Comparison of ENCODE assay signal across 8 cellular contexts in genomic region chr17:8435245-8436168, GRCh38. TPM values are rescaled to one million over a fixed set of nuclear protein-coding genes. Genes with fewer than 3 reads are reported as not detected.
DNase-seq lines count a peak whose midpoint lies in the region; ATAC-seq and TF ChIP-seq lines count a peak whose summit lies in the region.

NDEL1 (plus strand) TSS chr17:8435884; CDS start chr17:8444272, 8,388 bp downstream.

- peak; percentile 94 for DNase-seq in ELF-1 (ENCODE audit: low read depth, low spot score)
- peak; percentile 100 for DNase-seq in H7
- DNase-seq in RWPE2 (ENCODE audit: low spot score) = peak; percentile 99
- DNase-seq in activated T-helper 2 cell treated with anti-CD3 and anti-CD28 coated beads, Interferon-gamma antibody, Interleukin-2, Interleukin-4, amounts not matched to agents 10 μg/mL and 5 μg/mL and 100 μg/mL, durations not matched to agents 14 hours and 24 hours and 36 hours (ENCODE audit: low spot score) = peak; percentile 98
- peak; percentile 96 for DNase-seq in fibroblast of mammary gland (ENCODE audit: low read depth)
- peak; percentile 94 to 99 (median 99) for DNase-seq in naive thymus-derived CD8-positive, alpha-beta T cell
- DNase-seq in stimulated activated naive B cell treated with anti-CD40 and anti-IgM and Interleukin-4, amounts not matched to agents 10 μg/mL and 1 μg/mL and 100 μg/mL, for 72 hours = peak; percentile 98

- intact Hi-C loops in activated T-helper 2 cell treated with anti-CD3 and anti-CD28 coated beads, Interferon-gamma antibody, Interleukin-2, Interleukin-4, amounts not matched to agents 10 μg/mL and 5 μg/mL and 100 μg/mL, durations not matched to agents 14 hours and 24 hours and 36 hours (cut with micrococcal nuclease) = loop anchor here (1.0 to 5.0 kb wide), 2 partner anchors 52 to 197 kb away; partner anchors contain the start of genes MYH10 and RPL26

- peak; percentile 98 for ATAC-seq in RWPE2 (ENCODE audit: low read depth)
- peak; percentile 94 to 95 for ATAC-seq in naive thymus-derived CD8-positive, alpha-beta T cell
- ATAC-seq in stimulated activated naive B cell treated with anti-CD40 and anti-IgM and Interleukin-4, amounts not matched to agents 10 μg/mL and 1 μg/mL and 100 μg/mL, for 72 hours (replicated peaks) = peak; percentile 96 to 97

- peak within 1 kb of the TSS; percentile 93 for H3K4me2 ChIP-seq in Loucy (ENCODE audit: low read depth, low read length, poor library complexity, severe bottlenecking)

- H3K27me3 ChIP-seq in H7 (ENCODE audit: control insufficient read depth, insufficient read depth, low read length) (no peaks in the 10 kb centered on the region), Loucy (ENCODE audit: insufficient read depth, low read length, poor library complexity, severe bottlenecking) (no peaks in the 10 kb centered on the region), RWPE2 (ENCODE audit: insufficient read depth, poor library complexity, severe bottlenecking) (no peaks in the 10 kb centered on the region)

- H2AFZ ChIP-seq in Loucy (ENCODE audit: low read length) = peak within 1 kb of the TSS; percentile 72

- TF ChIP-seq CTCF in Loucy (conservative IDR thresholded peaks at IDR 0.05; ENCODE audit: low read length) = no peak
- TF ChIP-seq CTCF in RWPE2 (IDR thresholded peaks at IDR 0.05; ENCODE audit: poor library complexity, severe bottlenecking) = no peak
- TF ChIP-seq CTCF in fibroblast of mammary gland (conservative IDR thresholded peaks at IDR 0.05; ENCODE audit: control insufficient read depth, insufficient read depth, low read depth, low read length) = no peak

- peaks cover 43% of the 10 kb centered on the region for H3K79me2 ChIP-seq in Loucy (ENCODE audit: insufficient read depth, low read length)

- no peaks in the 10 kb centered on the region for H3F3A ChIP-seq in Loucy (ENCODE audit: low read depth)

- H3K4me3 ChIP-seq in H7 (ENCODE audit: insufficient read depth, low read depth, low read length) (peak within 1 kb of the TSS; percentile 88), Loucy (ENCODE audit: low read length, poor library complexity, severe bottlenecking) (peak within 1 kb of the TSS; percentile 86), RWPE2 (ENCODE audit: severe bottlenecking) (peak within 1 kb of the TSS; percentile 93), fibroblast of mammary gland (ENCODE audit: control insufficient read depth, low read depth, low read length) (peak within 1 kb of the TSS; percentile 79)

- peaks cover 2% of the 10 kb centered on the region; the same call in 1 of the 2 replicates for H3K36me3 ChIP-seq in H7 (replicated peaks; ENCODE audit: control insufficient read depth, insufficient read depth, low read length)
- no peaks in the 10 kb centered on the region for H3K36me3 ChIP-seq in Loucy (ENCODE audit: insufficient read depth, low read length)
- peaks cover 28% of the 10 kb centered on the region for H3K36me3 ChIP-seq in RWPE2 (ENCODE audit: low read depth)

- H4K20me1 ChIP-seq in Loucy (ENCODE audit: insufficient read depth, low read length, poor library complexity, severe bottlenecking) = peaks cover 28% of the 10 kb centered on the region

- no peaks in the 10 kb centered on the region for H3K27me3 Mint-ChIP-seq in activated T-helper 2 cell treated with anti-CD3 and anti-CD28 coated beads, Interferon-gamma antibody, Interleukin-2, Interleukin-4, amounts not matched to agents 10 μg/mL and 5 μg/mL and 100 μg/mL, durations not matched to agents 14 hours and 24 hours and 36 hours (ENCODE audit: low read depth)
- H3K27me3 Mint-ChIP-seq in naive thymus-derived CD8-positive, alpha-beta T cell = no peaks in the 10 kb centered on the region
- H3K27me3 Mint-ChIP-seq in stimulated activated naive B cell treated with anti-CD40 and anti-IgM and Interleukin-4, amounts not matched to agents 10 μg/mL and 1 μg/mL and 100 μg/mL, for 72 hours = no peaks in the 10 kb centered on the region

- peak within 1 kb of the TSS; percentile 95 for H3K27ac Mint-ChIP-seq in activated T-helper 2 cell treated with anti-CD3 and anti-CD28 coated beads, Interferon-gamma antibody, Interleukin-2, Interleukin-4, amounts not matched to agents 10 μg/mL and 5 μg/mL and 100 μg/mL, durations not matched to agents 14 hours and 24 hours and 36 hours
- peak within 1 kb of the TSS; percentile 83 to 100 (median 98) for H3K27ac Mint-ChIP-seq in naive thymus-derived CD8-positive, alpha-beta T cell
- peak within 1 kb of the TSS; percentile 97 for H3K27ac Mint-ChIP-seq in stimulated activated naive B cell treated with anti-CD40 and anti-IgM and Interleukin-4, amounts not matched to agents 10 μg/mL and 1 μg/mL and 100 μg/mL, for 72 hours

- H3K9me2 ChIP-seq in Loucy (replicated peaks; ENCODE audit: low read depth, low read length) = no peaks in the 10 kb centered on the region

- peaks cover 24% of the 10 kb centered on the region for H3K4me1 Mint-ChIP-seq in activated T-helper 2 cell treated with anti-CD3 and anti-CD28 coated beads, Interferon-gamma antibody, Interleukin-2, Interleukin-4, amounts not matched to agents 10 μg/mL and 5 μg/mL and 100 μg/mL, durations not matched to agents 14 hours and 24 hours and 36 hours (ENCODE audit: low read depth)
- peaks cover 11 to 44% (median 33%) of the 10 kb centered on the region in 4 donors for H3K4me1 Mint-ChIP-seq in naive thymus-derived CD8-positive, alpha-beta T cell
- peaks cover 8 to 21% of the 10 kb centered on the region in 2 donors for H3K4me1 Mint-ChIP-seq in stimulated activated naive B cell treated with anti-CD40 and anti-IgM and Interleukin-4, amounts not matched to agents 10 μg/mL and 1 μg/mL and 100 μg/mL, for 72 hours

- peaks cover 31% of the 10 kb centered on the region for H3K4me1 ChIP-seq in Loucy (ENCODE audit: insufficient read depth, low read length, poor library complexity, severe bottlenecking)
- peaks cover 5% of the 10 kb centered on the region for H3K4me1 ChIP-seq in RWPE2 (ENCODE audit: insufficient read depth, poor library complexity, severe bottlenecking)

- H3K9ac ChIP-seq in Loucy (ENCODE audit: low read depth, low read length, poor library complexity, severe bottlenecking) = peak within 1 kb of the TSS; percentile 86

- H3K9me3 ChIP-seq in Loucy (ENCODE audit: insufficient read depth, low read depth, low read length) = no peaks in the 10 kb centered on the region
- no peaks in the 10 kb centered on the region for H3K9me3 ChIP-seq in RWPE2 (ENCODE audit: severe bottlenecking)

- H3K9me3 Mint-ChIP-seq in activated T-helper 2 cell treated with anti-CD3 and anti-CD28 coated beads, Interferon-gamma antibody, Interleukin-2, Interleukin-4, amounts not matched to agents 10 μg/mL and 5 μg/mL and 100 μg/mL, durations not matched to agents 14 hours and 24 hours and 36 hours = no peaks in the 10 kb centered on the region
- no peaks in the 10 kb centered on the region for H3K9me3 Mint-ChIP-seq in naive thymus-derived CD8-positive, alpha-beta T cell
- H3K9me3 Mint-ChIP-seq in stimulated activated naive B cell treated with anti-CD40 and anti-IgM and Interleukin-4, amounts not matched to agents 10 μg/mL and 1 μg/mL and 100 μg/mL, for 72 hours = no peaks in the 10 kb centered on the region

- H3K36me3 Mint-ChIP-seq in activated T-helper 2 cell treated with anti-CD3 and anti-CD28 coated beads, Interferon-gamma antibody, Interleukin-2, Interleukin-4, amounts not matched to agents 10 μg/mL and 5 μg/mL and 100 μg/mL, durations not matched to agents 14 hours and 24 hours and 36 hours (ENCODE audit: low read depth) = peaks cover 24% of the 10 kb centered on the region
- H3K36me3 Mint-ChIP-seq in naive thymus-derived CD8-positive, alpha-beta T cell = peaks cover 0 to 20% (median 3%) of the 10 kb centered on the region in 3 donors
- peaks cover 5 to 10% of the 10 kb centered on the region in 2 donors for H3K36me3 Mint-ChIP-seq in stimulated activated naive B cell treated with anti-CD40 and anti-IgM and Interleukin-4, amounts not matched to agents 10 μg/mL and 1 μg/mL and 100 μg/mL, for 72 hours

- POLR2A ChIA-PET in naive thymus-derived CD8-positive, alpha-beta T cell (lab: Charles Lee) = interaction anchor here (0.7 to 1.5 kb wide), 6 partner anchors 49 to 785 kb away, joined by 3 to 11 read pairs (median 4); partner anchors contain the start of genes ATP1B2 and RPL26

- peak within 1 kb of the TSS; percentile 98 for H3K4me3 Mint-ChIP-seq in activated T-helper 2 cell treated with anti-CD3 and anti-CD28 coated beads, Interferon-gamma antibody, Interleukin-2, Interleukin-4, amounts not matched to agents 10 μg/mL and 5 μg/mL and 100 μg/mL, durations not matched to agents 14 hours and 24 hours and 36 hours (ENCODE audit: low read depth)
- H3K4me3 Mint-ChIP-seq in naive thymus-derived CD8-positive, alpha-beta T cell = peak within 1 kb of the TSS; percentile 92 to 100 (median 96)
- peak within 1 kb of the TSS; percentile 95 to 96 for H3K4me3 Mint-ChIP-seq in stimulated activated naive B cell treated with anti-CD40 and anti-IgM and Interleukin-4, amounts not matched to agents 10 μg/mL and 1 μg/mL and 100 μg/mL, for 72 hours

- peak within 1 kb of the TSS; percentile 73 for H3K27ac ChIP-seq in RWPE2 (ENCODE audit: poor library complexity, severe bottlenecking)

RNA-seq across cellular contexts. Expression of gene NDEL1, which starts in this region (rescaled TPM):
- total RNA-seq in H7 (2014; rRNA removed; shearing (Covaris generic)) = 18.6 and 32.8 TPM in 2 replicates
- total RNA-seq in activated T-helper 2 cell treated with anti-CD3 and anti-CD28 coated beads, Interferon-gamma antibody, Interleukin-2, Interleukin-4, amounts not matched to agents 10 μg/mL and 5 μg/mL and 100 μg/mL, durations not matched to agents 14 hours and 24 hours and 36 hours = 66.6 and 66.9 TPM in 2 replicates
- total RNA-seq in naive thymus-derived CD8-positive, alpha-beta T cell = 100 to 1,000 TPM in 1 of 2 experiments, 10 to 100 TPM in 1; 99.8 to 113 TPM
- polyA plus RNA-seq in naive thymus-derived CD8-positive, alpha-beta T cell = 10 to 100 TPM; 40.3 to 56.8 (median 47.8) TPM

Comparison
In these comparisons a context has a peak if more than half of its experiments do, and no peak if none do; other contexts are left out.
1. Peak in every context shown above with its lines: DNase-seq, ATAC-seq, H3K4me3 ChIP-seq and H3K27ac ChIP-seq.